Comparison of ENCODE assay signal across 8 cellular contexts in the genomic region with DNA sequence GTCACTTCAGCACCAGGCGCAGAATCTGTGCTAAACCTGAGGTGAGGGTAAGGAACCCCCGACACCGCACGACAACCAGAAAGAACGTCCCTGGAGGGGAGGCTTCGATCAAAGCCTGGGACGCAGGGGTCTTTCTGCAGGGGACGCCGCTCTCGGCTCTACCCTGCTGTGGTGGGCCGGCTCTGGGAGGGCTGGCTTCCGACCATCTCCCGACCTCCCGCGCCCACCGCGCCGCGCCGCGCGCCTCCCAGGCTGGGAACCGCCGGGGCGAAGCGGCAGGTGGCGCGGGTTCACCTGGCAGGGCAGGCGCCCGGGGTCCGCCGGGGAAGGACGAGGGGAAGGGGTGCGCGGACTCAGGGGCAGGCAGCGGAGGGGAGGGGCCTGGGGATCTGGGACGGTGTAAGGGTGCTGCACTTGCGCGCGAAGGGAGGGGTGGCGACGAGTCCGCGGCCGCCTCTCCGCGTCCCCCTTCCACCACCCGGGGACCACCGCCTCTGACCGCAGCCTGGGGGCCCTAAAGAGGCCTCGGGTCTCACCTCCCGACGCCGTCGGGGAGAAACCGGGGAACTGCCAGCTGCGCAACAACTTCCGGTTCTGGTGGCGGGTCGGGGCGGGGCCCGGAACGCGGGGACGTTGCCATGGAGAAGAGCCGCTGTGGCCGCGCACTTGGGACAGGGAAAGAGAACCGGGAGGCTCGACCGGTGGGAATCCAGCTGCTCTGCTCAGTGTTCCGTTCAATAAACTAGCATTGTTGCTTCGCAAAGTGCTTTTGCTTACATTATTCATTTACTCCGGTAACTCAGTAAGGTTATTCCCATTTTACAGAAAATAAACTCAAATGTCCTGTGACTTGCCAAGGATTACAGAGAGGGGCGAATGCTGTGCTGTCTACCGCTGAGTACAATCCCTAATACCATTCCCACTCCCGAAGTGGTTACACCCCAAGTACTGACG. TPM values are rescaled to one million over a fixed set of nuclear protein-coding genes. Genes with fewer than 3 reads are reported as not detected.
A peak's percentile ranks its signal among the peaks of the same experiment; 100 is the strongest.
DNase-seq lines count a peak whose midpoint lies in the region; ATAC-seq, FAIRE-seq and TF ChIP-seq lines count a peak whose summit lies in the region.

TSS of gene ZNF396 (minus strand) at position 596 of the 954 bp plus-strand sequence. CDS start 3,045 bp downstream, outside the sequence.

- peak; percentile 58 for DNase-seq in GM12892 (ENCODE audit: insufficient read length)
- peak; percentile 87 for DNase-seq in NCI-H146 (lab: John Stamatoyannopoulos, UW)
- DNase-seq in UCSD-AML1 (lab: John Stamatoyannopoulos, UW; ENCODE audit: unreplicated experiment) = peak; percentile 62
- DNase-seq in brain microvascular endothelial cell = peak; percentile 25
- peak; percentile 91 for DNase-seq in iPS-NIHi11 (ENCODE audit: low spot score)
- no peak for DNase-seq in cortex of kidney (lab: John Stamatoyannopoulos, UW)

- TF ChIP-seq CTCF in brain microvascular endothelial cell (IDR thresholded peaks at IDR 0.05; ENCODE audit: low read depth, low read length, missing control alignments) = no peak

- no peaks in the 10 kb centered on the region for H3K27me3 ChIP-seq in brain microvascular endothelial cell (replicated peaks)
- peaks cover 0 to 17% (median 5%) of the 10 kb centered on the region in 3 donors for H3K27me3 ChIP-seq in skeletal muscle tissue (ENCODE audit: control insufficient read depth in 3 of 3, insufficient read depth in 3 of 3, low read length in 3 of 3)

- no peak for TF ChIP-seq POLR2A in GM12892 (IDR thresholded peaks at IDR 0.05; ENCODE audit: low read depth, low read length)

- peak within 1 kb of the TSS; percentile 73 for H3K4me3 ChIP-seq in brain microvascular endothelial cell (ENCODE audit: low read depth, low read length)
- peak within 1 kb of the TSS; percentile 81 to 83 (median 81) for H3K4me3 ChIP-seq in skeletal muscle tissue (ENCODE audit: low read length in 3 of 3)

- peaks cover 5 to 10% (median 5%) of the 10 kb centered on the region in 3 donors for H3K4me1 ChIP-seq in skeletal muscle tissue (ENCODE audit: control insufficient read depth in 3 of 3, insufficient read depth in 3 of 3, low read length in 3 of 3)

- no peaks in the 10 kb centered on the region for H3K36me3 ChIP-seq in brain microvascular endothelial cell (replicated peaks)
- peaks cover 0 to 2% (median 0%) of the 10 kb centered on the region in 3 donors for H3K36me3 ChIP-seq in skeletal muscle tissue (ENCODE audit: control insufficient read depth in 3 of 3, insufficient read depth in 3 of 3, low read length in 3 of 3)

- FAIRE-seq in GM12892 (lab: Jason Lieb, UNC) = peak; percentile 77

- peak within 1 kb of the TSS; percentile 61 to 80 (median 73) for H3K9ac ChIP-seq in skeletal muscle tissue (ENCODE audit: low read depth in 1 of 3, low read length in 3 of 3)

- in situ Hi-C loops in brain microvascular endothelial cell (cut with HindIII; ENCODE audit: low pct_ligation_motif_present, low sequenced_read_pairs) = no loop called here

- H3K9me3 ChIP-seq in skeletal muscle tissue (ENCODE audit: control insufficient read depth in 3 of 3, low read length in 3 of 3) = no peaks in the 10 kb centered on the region

- H3K27ac ChIP-seq in brain microvascular endothelial cell = no peak within 1 kb of the TSS
- H3K27ac ChIP-seq in skeletal muscle tissue (ENCODE audit: low read depth, low read length) = no peak within 1 kb of the TSS

- peak; percentile 84 for ATAC-seq in HG02763 (IDR thresholded peaks at IDR 0.05; ENCODE audit: unreplicated experiment)

RNA-seq across cellular contexts. Expression of gene ZNF396, which starts in this region (rescaled TPM):
- 0.47 TPM for polyA plus RNA-seq in GM12892 (2012; ENCODE audit: missing spikeins)
- 1.6 TPM for total RNA-seq in skeletal muscle tissue
